In the genomic region with DNA sequence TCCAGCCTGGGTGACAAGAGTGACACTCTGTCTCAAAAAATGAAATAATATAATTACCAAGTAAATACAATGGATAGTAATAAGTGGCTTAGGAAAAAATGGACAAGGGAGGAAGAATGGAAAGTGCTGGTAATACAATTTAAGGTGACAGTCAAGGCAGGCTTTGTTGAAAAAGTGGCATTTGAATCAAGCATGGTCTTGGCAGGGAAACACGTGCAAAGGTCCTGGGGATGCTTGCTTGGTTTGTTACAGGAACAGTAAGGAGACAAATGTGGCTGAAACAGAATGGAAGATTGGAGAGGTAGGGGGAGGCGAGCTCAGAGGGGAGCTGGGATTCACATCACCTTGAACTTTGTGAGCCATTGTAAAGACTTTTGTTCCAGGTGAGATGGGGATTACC, we compare ENCODE assay signal across 34 cellular contexts.
"Had no signal": no experiment of that assay in that cellular context is flagged by ENCODE, and none has a peak within 500 bp of the region (broad histone marks: within the 10 kb centered on the region; RNA-seq: fewer than 3 reads in every experiment).

No MANE protein-coding gene starts in this region.

- H3K27me3 ChIP-seq: adrenal gland, ascending aorta, body of pancreas, brain microvascular endothelial cell, breast epithelium, cardiac muscle cell had no signal

- H3K27ac ChIP-seq: adrenal gland, ascending aorta, body of pancreas, brain microvascular endothelial cell, breast epithelium, cardiac muscle cell had no signal

- H3K4me1 ChIP-seq: adrenal gland, ascending aorta, body of pancreas, breast epithelium had no signal

- H3K4me3 ChIP-seq: adrenal gland, ascending aorta, body of pancreas, breast epithelium, cardiac muscle cell had no signal

- ATAC-seq: activated naive CD4-positive, alpha-beta T cell treated with anti-CD3 and anti-CD28 coated beads, Interleukin-2, amount 50 U/mL, for 72 hours; activated naive CD8-positive, alpha-beta T cell treated with anti-CD3 and anti-CD28 coated beads, Interleukin-2, amount 50 U/mL, for 24 hours; activated T-cell treated with anti-CD3 and anti-CD28 coated beads, Interleukin-2, amount 50 U/mL, for 4 hours; activated T-cell treated with anti-CD3 and anti-CD28 coated beads, Interleukin-2, amount 50 U/mL, for 72 hours; activated T-helper 17 cell treated with anti-CD3 and anti-CD28 coated beads, Interleukin-2, amount 50 U/mL, for 72 hours; body of pancreas had no signal

- H3K36me3 ChIP-seq: adrenal gland, ascending aorta, brain microvascular endothelial cell, breast epithelium, cardiac muscle cell had no signal

- H3K9me3 ChIP-seq: adrenal gland, ascending aorta, body of pancreas, breast epithelium had no signal

- DNase-seq: activated effector memory CD4-positive, alpha-beta T cell treated with anti-CD3 and anti-CD28 coated beads, Interleukin-2, amount 50 U/mL, for 16 hours; activated effector memory CD4-positive, alpha-beta T cell treated with Interleukin-2 at 50 U/mL for 16 hours; activated gamma-delta T cell; activated gamma-delta T cell treated with Interleukin-2 at 50 U/mL for 16 hours; activated naive CD4-positive, alpha-beta T cell; activated naive CD4-positive, alpha-beta T cell treated with anti-CD3 and anti-CD28 coated beads for 36 hours; activated naive CD4-positive, alpha-beta T cell treated with anti-CD3 and anti-CD28 coated beads, Interleukin-2, amount 10 ng/mL, durations not matched to agents 7 days and 5 days; activated naive CD4-positive, alpha-beta T cell treated with anti-CD3 and anti-CD28 coated beads, Interleukin-2, amount 50 U/mL, for 16 hours; activated naive CD4-positive, alpha-beta T cell treated with Interleukin-2 at 50 U/mL for 16 hours; activated naive CD8-positive, alpha-beta T cell treated with anti-CD3 and anti-CD28 coated beads for 36 hours; activated naive CD8-positive, alpha-beta T cell treated with anti-CD3 and anti-CD28 coated beads, Interleukin-2, amount 10 ng/mL, durations not matched to agents 7 days and 5 days; activated naive CD8-positive, alpha-beta T cell treated with anti-CD3 and anti-CD28 coated beads, Interleukin-2, amount 50 U/mL, for 24 hours; activated T-cell treated with anti-CD3 and anti-CD28 coated beads, Interleukin-2, amount 50 U/mL, for 1 hour; activated T-cell treated with anti-CD3 and anti-CD28 coated beads, Interleukin-2, amount 50 U/mL, for 24 hours; activated T-cell treated with anti-CD3 and anti-CD28 coated beads, Interleukin-2, amount 50 U/mL, for 4 hours; activated T-cell treated with anti-CD3 and anti-CD28 coated beads, Interleukin-2, amount 50 U/mL, for 48 hours; activated T-cell treated with anti-CD3 and anti-CD28 coated beads, Interleukin-2, amount 50 U/mL, for 72 hours; adrenal gland; amniotic stem cell; amygdala; anterior cingulate cortex; aorta; body of pancreas; brain microvascular endothelial cell; caudate nucleus; central memory CD4-positive, alpha-beta T cell; cerebellar nuclear complex had no signal

- FAIRE-seq: astrocyte, bronchial epithelial cell had no signal
